ENCODE assay signal across 18 cellular contexts in genomic region chrX:140815868-140816267, GRCh38.
A peak's percentile ranks its signal among the peaks of the same experiment; 100 is the strongest.
DNase-seq lines count a peak whose midpoint lies in the region; ATAC-seq and TF ChIP-seq lines count a peak whose summit lies in the region.
"Had no signal": no experiment of that assay in that cellular context is flagged by ENCODE, and none has a peak within 500 bp of the region (broad histone marks: within the 10 kb centered on the region; RNA-seq: fewer than 3 reads in every experiment).

No MANE protein-coding gene starts in this region.

- TF ChIP-seq POLR2A in IMR-90 (IDR thresholded peaks at IDR 0.05; ENCODE audit: low read depth, low read length): no peak

- no peaks in the 10 kb centered on the region for H3K27me3 ChIP-seq in IMR-90 (ENCODE audit: control insufficient read depth, insufficient read depth, low read length)
- H3K27me3 ChIP-seq: gastrocnemius medialis had no signal

- ATAC-seq in IMR-90 (ENCODE audit: low read depth) (no peak; the same call in 1 of the 2 replicates), HG03520 (IDR thresholded peaks at IDR 0.05; ENCODE audit: unreplicated experiment) (no peak)
- ATAC-seq: gastrocnemius medialis; natural killer cell; stimulated activated effector memory CD8-positive, alpha-beta T cell treated with anti-CD3 and anti-CD28 coated beads, Interleukin-12 subunit alpha, Interleukin-12 subunit beta, amount 100 ng/mL, for 72 hours had no signal

- no peak overlapping the region for H3K4me2 ChIP-seq in IMR-90 (ENCODE audit: low read depth, low read length)

- no peak overlapping the region for H2BK120ac ChIP-seq in IMR-90 (ENCODE audit: low read depth, low read length)

- no peak overlapping the region for H3K9ac ChIP-seq in IMR-90 (ENCODE audit: low read depth, low read length)

- no peak overlapping the region for H3K18ac ChIP-seq in IMR-90 (ENCODE audit: low read depth, low read length)

- no peak overlapping the region for H2BK5ac ChIP-seq in IMR-90 (ENCODE audit: low read depth, low read length, poor library complexity, severe bottlenecking)

- no TSS peak for BruUV-seq in IMR-90 (replicated peaks; lab: Mats Ljungman, UMichigan)

- no peaks in the 10 kb centered on the region for H3K9me3 ChIP-seq in IMR-90 (ENCODE audit: control insufficient read depth, insufficient read depth, low read length)
- H3K9me3 ChIP-seq: gastrocnemius medialis had no signal

- H3K14ac ChIP-seq in IMR-90 (replicated peaks; ENCODE audit: low read depth, low read length): no peak overlapping the region

- no peak overlapping the region for H3K4ac ChIP-seq in IMR-90 (ENCODE audit: low read depth, low read length)

- intact Hi-C loops in IMR-90 (cut with micrococcal nuclease): no loop called here

- H4K20me1 ChIP-seq in IMR-90 (ENCODE audit: insufficient read depth, low read length): no peaks in the 10 kb centered on the region

- DNase-seq in AG09319 (ENCODE audit: extremely low read depth, low read depth): peak; percentile 1
- DNase-seq in IMR-90: peak; percentile 10
- peak; percentile 8 for DNase-seq in astrocyte of the cerebellum (ENCODE audit: low read depth)
- peak; percentile 49 for DNase-seq in iris pigment epithelial cell (ENCODE audit: low read depth)
- DNase-seq in DMS79 treated with DMSO at 0.1 percent for 48 hours (lab: John Stamatoyannopoulos, UW): no peak
- no peak for DNase-seq in hippocampal formation (lab: John Stamatoyannopoulos, UW)
- DNase-seq in activated CD4-positive, alpha-beta T cell treated with anti-CD3 and anti-CD28 coated beads, Interleukin-2, amount 50 U/mL, for 48 hours: no peak
- DNase-seq: cortex of kidney; gastrocnemius medialis; H7; kidney glomerular epithelial cell; natural killer cell; NCI-H1048; retina; stimulated activated CD4-positive, alpha-beta T cell treated with anti-CD3 and anti-CD28 coated beads, Interleukin-4, amount 100 ng/mL, for 1 hour; T-helper 9 cell had no signal

- no peak overlapping the region for H3K27ac ChIP-seq in IMR-90 (ENCODE audit: insufficient read depth, low read length)
- H3K27ac ChIP-seq: gastrocnemius medialis had no signal

- POLR2A ChIA-PET in IMR-90 (lab: Charles Lee; ENCODE audit: unreplicated experiment): no interaction called here

- no peak overlapping the region for H4K91ac ChIP-seq in IMR-90 (ENCODE audit: insufficient read depth, low read depth, low read length)

- WGBS in IMR-90 (ENCODE audit: extremely low coverage in 2 of 2, insufficient read length in 1 of 2), 2 experiments: 10% methylated on average over 2 of the region's 6 CpGs; no CpG with 5 or more reads in 1 of the 2 experiments

- H4K5ac ChIP-seq in IMR-90 (ENCODE audit: low read depth, low read length): no peak overlapping the region

- H3K4me3 ChIP-seq in IMR-90 (ENCODE audit: insufficient read depth, low read depth, low read length) (no peak overlapping the region), astrocyte of the cerebellum (ENCODE audit: low read depth, low read length) (no peak overlapping the region)
- H3K4me3 ChIP-seq: gastrocnemius medialis had no signal

- TF ChIP-seq RAD21 in IMR-90 (IDR thresholded peaks at IDR 0.05; ENCODE audit: low read length): no peak

- no peak overlapping the region for H3K56ac ChIP-seq in IMR-90 (ENCODE audit: extremely low read depth, insufficient read depth, low read length)

- TF ChIP-seq CTCF in AG09319 (IDR thresholded peaks at IDR 0.05; ENCODE audit: low read depth, low read length) (no peak), IMR-90 (conservative IDR thresholded peaks at IDR 0.05; ENCODE audit: low read depth, low read length) (no peak), astrocyte of the cerebellum (IDR thresholded peaks at IDR 0.05; ENCODE audit: low read depth, low read length, missing control alignments) (no peak)

- H3K36me3 ChIP-seq in IMR-90 (ENCODE audit: control insufficient read depth, insufficient read depth, low read length): no peaks in the 10 kb centered on the region
- H3K36me3 ChIP-seq: gastrocnemius medialis had no signal

- no peak overlapping the region for H2BK20ac ChIP-seq in IMR-90 (ENCODE audit: low read depth, low read length)

- no peak overlapping the region for H4K8ac ChIP-seq in IMR-90 (ENCODE audit: low read depth in 2 of 2, low read length in 2 of 2)

- in situ Hi-C loops in IMR-90 (cut with MboI; ENCODE audit: low sequenced_read_pairs): no loop called here
- in situ Hi-C loops in astrocyte of the cerebellum (cut with HindIII; ENCODE audit: low sequenced_read_pairs): no loop called here

- no peak overlapping the region for H2BK15ac ChIP-seq in IMR-90 (ENCODE audit: low read depth, low read length)

- CTCF ChIA-PET in IMR-90 (lab: Yijun Ruan, JAX): no interaction called here

- H2AFZ ChIP-seq in IMR-90 (replicated peaks; ENCODE audit: low read length, poor library complexity): no peak overlapping the region

- H3K9me1 ChIP-seq in IMR-90 (ENCODE audit: insufficient read depth, low read length): no peaks in the 10 kb centered on the region

- no peaks in the 10 kb centered on the region for H3K79me1 ChIP-seq in IMR-90 (ENCODE audit: low read depth in 1 of 2, low read length in 2 of 2)

- no peak overlapping the region for H3K23ac ChIP-seq in IMR-90 (ENCODE audit: low read depth, low read length)

- no peaks in the 10 kb centered on the region for H3K4me1 ChIP-seq in IMR-90 (ENCODE audit: control insufficient read depth, insufficient read depth, low read length)
- H3K4me1 ChIP-seq: gastrocnemius medialis had no signal

- H2AK5ac ChIP-seq in IMR-90 (ENCODE audit: low read depth, low read length): no peak overlapping the region

- H2AK9ac ChIP-seq in IMR-90 (replicated peaks; ENCODE audit: low read depth, low read length, poor library complexity): no peak overlapping the region

- dilution Hi-C loops in IMR-90 (cut with HindIII; ENCODE audit: low sequenced_read_pairs, unreplicated experiment): no loop called here

TF ChIP-seq in IMR-90, 13 proteins besides CTCF, POLR2A, EP300 and RAD21:
- TF ChIP-seq ELK1 (IDR thresholded peaks at IDR 0.05; ENCODE audit: borderline replicate concordance, low read depth, low read length) (no peak), MXI1 (IDR thresholded peaks at IDR 0.05; ENCODE audit: borderline replicate concordance, low read depth, low read length) (no peak), CHD1 (IDR thresholded peaks at IDR 0.05; ENCODE audit: low read depth, low read length) (no peak)

Comparison
In these comparisons a context has a peak if more than half of its experiments do, and no peak if none do; other contexts are left out.
1. DNase-seq: peak in AG09319 (single experiment), IMR-90 (single experiment), astrocyte of the cerebellum (single experiment) and iris pigment epithelial cell (single experiment); none in DMS79 treated with DMSO at 0.1 percent for 48 hours (single experiment), hippocampal formation (0 of 2) and activated CD4-positive, alpha-beta T cell treated with anti-CD3 and anti-CD28 coated beads, Interleukin-2, amount 50 U/mL, for 48 hours (0 of 2).